Comparison of ENCODE assay signal across 12 cellular contexts in genomic region chr5:109141499-109142200, GRCh38.
A peak's percentile ranks its signal among the peaks of the same experiment; 100 is the strongest.
DNase-seq lines count a peak whose midpoint lies in the region; ATAC-seq and TF ChIP-seq lines count a peak whose summit lies in the region.
"Had no signal": no experiment of that assay in that cellular context is flagged by ENCODE, and none has a peak within 500 bp of the region (broad histone marks: within the 10 kb centered on the region; RNA-seq: fewer than 3 reads in every experiment).

No MANE protein-coding gene starts in this region.

- H3K27ac Mint-ChIP-seq in neural progenitor cell: no peak overlapping the region
- H3K27ac Mint-ChIP-seq in mesothelial cell of epicardium: no peak overlapping the region
- H3K27ac Mint-ChIP-seq: activated naive CD4-positive, alpha-beta T cell treated with anti-CD3 and anti-CD28 coated beads, Interleukin-2, amount 50 U/mL, for 72 hours; CD4-positive, alpha-beta memory T cell had no signal

- H2AFZ ChIP-seq in fibroblast of lung (ENCODE audit: low read length): no peak overlapping the region
- no peak overlapping the region for H2AFZ ChIP-seq in neural progenitor cell (replicated peaks)

- H3K36me3 ChIP-seq in fibroblast of lung (ENCODE audit: control insufficient read depth, insufficient read depth, low read length): no peaks in the 10 kb centered on the region
- no peaks in the 10 kb centered on the region for H3K36me3 ChIP-seq in neural progenitor cell

- H3K27me3 ChIP-seq in fibroblast of lung (ENCODE audit: control insufficient read depth, insufficient read depth, low read length): no peaks in the 10 kb centered on the region
- H3K27me3 ChIP-seq in neural progenitor cell: no peaks in the 10 kb centered on the region

- DNase-seq in HT-29 (ENCODE audit: low spot score): peak; percentile 4
- DNase-seq in SW480 (ENCODE audit: low spot score): peak; percentile 7
- peak; percentile 25 to 48 for DNase-seq in fibroblast of lung (ENCODE audit: low read depth in 2 of 2)
- DNase-seq in neural progenitor cell (ENCODE audit: low spot score): no peak
- no peak for DNase-seq in mesothelial cell of epicardium (ENCODE audit: low spot score in 2 of 2, unreplicated experiment in 2 of 2)
- no peak for DNase-seq in iPS-NIHi11 (ENCODE audit: low spot score)
- DNase-seq in anterior cingulate cortex (lab: John Stamatoyannopoulos, UW): no peak
- DNase-seq: CD4-positive, alpha-beta memory T cell; NCI-H1105 treated with DMSO at 0.1 percent for 48 hours; stimulated activated CD4-positive, alpha-beta T cell treated with anti-CD3 and anti-CD28 coated beads, Interleukin-4, amount 100 ng/mL, for 4 hours had no signal

- ATAC-seq in GM21447 (IDR thresholded peaks at IDR 0.05; ENCODE audit: unreplicated experiment): no peak
- ATAC-seq: activated naive CD4-positive, alpha-beta T cell treated with anti-CD3 and anti-CD28 coated beads, Interleukin-2, amount 50 U/mL, for 72 hours had no signal

- no peaks in the 10 kb centered on the region for H3F3A ChIP-seq in neural progenitor cell (ENCODE audit: low read depth)

- H3K4me3 ChIP-seq in fibroblast of lung (replicated peaks in 1 of 4; ENCODE audit: control extremely low read depth in 1 of 4, insufficient read depth in 1 of 4, low read depth in 3 of 4, low read length in 4 of 4) (no peak overlapping the region), neural progenitor cell (no peak overlapping the region)

- no peak overlapping the region for H3K4me3 Mint-ChIP-seq in neural progenitor cell
- no peak overlapping the region for H3K4me3 Mint-ChIP-seq in mesothelial cell of epicardium
- H3K4me3 Mint-ChIP-seq: CD4-positive, alpha-beta memory T cell had no signal

- H3K36me3 Mint-ChIP-seq in neural progenitor cell: no peaks in the 10 kb centered on the region
- H3K36me3 Mint-ChIP-seq in mesothelial cell of epicardium: no peaks in the 10 kb centered on the region
- H3K36me3 Mint-ChIP-seq: activated naive CD4-positive, alpha-beta T cell treated with anti-CD3 and anti-CD28 coated beads, Interleukin-2, amount 50 U/mL, for 72 hours; CD4-positive, alpha-beta memory T cell had no signal

- no peak overlapping the region for H3K27ac ChIP-seq in fibroblast of lung (ENCODE audit: insufficient read depth, low read length)
- no peak overlapping the region for H3K27ac ChIP-seq in neural progenitor cell

- H3K9me3 ChIP-seq in fibroblast of lung (ENCODE audit: control insufficient read depth, insufficient read depth, low read depth, low read length): no peaks in the 10 kb centered on the region
- H3K9me3 ChIP-seq in neural progenitor cell (ENCODE audit: low read depth): no peaks in the 10 kb centered on the region

- H4K20me1 ChIP-seq in fibroblast of lung (ENCODE audit: control insufficient read depth, extremely low read depth, insufficient read depth, low read length) (no peaks in the 10 kb centered on the region), neural progenitor cell (ENCODE audit: low read depth) (no peaks in the 10 kb centered on the region)

- H3K9me3 Mint-ChIP-seq in neural progenitor cell: no peaks in the 10 kb centered on the region
- no peaks in the 10 kb centered on the region for H3K9me3 Mint-ChIP-seq in mesothelial cell of epicardium
- H3K9me3 Mint-ChIP-seq: activated naive CD4-positive, alpha-beta T cell treated with anti-CD3 and anti-CD28 coated beads, Interleukin-2, amount 50 U/mL, for 72 hours; CD4-positive, alpha-beta memory T cell had no signal

- H3K27me3 Mint-ChIP-seq in neural progenitor cell (ENCODE audit: insufficient read depth, low read depth): no peaks in the 10 kb centered on the region
- H3K27me3 Mint-ChIP-seq in mesothelial cell of epicardium (ENCODE audit: low read depth): no peaks in the 10 kb centered on the region
- H3K27me3 Mint-ChIP-seq: CD4-positive, alpha-beta memory T cell had no signal

- TF ChIP-seq CTCF in fibroblast of lung (conservative IDR thresholded peaks at IDR 0.05 in 1 of 2, IDR thresholded peaks at IDR 0.05 in 1 of 2; ENCODE audit: low read depth in 1 of 2, low read length in 2 of 2) (peak in 1 of 2 donors; percentile 20), neural progenitor cell (IDR thresholded peaks at IDR 0.05) (peak; percentile 21), mesothelial cell of epicardium (IDR thresholded peaks at IDR 0.05; ENCODE audit: unreplicated experiment) (no peak)

- H3K4me2 ChIP-seq in fibroblast of lung (ENCODE audit: extremely low read depth, insufficient read depth, low read length): no peak overlapping the region
- no peak overlapping the region for H3K4me2 ChIP-seq in neural progenitor cell

- H3K4me1 ChIP-seq in fibroblast of lung (ENCODE audit: control insufficient read depth, extremely low read depth, insufficient read depth, low read length) (peaks cover 3% of the 10 kb centered on the region), neural progenitor cell (no peaks in the 10 kb centered on the region)

- H3K4me1 Mint-ChIP-seq in neural progenitor cell: peaks cover 2% of the 10 kb centered on the region
- peaks cover 12% of the 10 kb centered on the region for H3K4me1 Mint-ChIP-seq in mesothelial cell of epicardium
- H3K4me1 Mint-ChIP-seq: CD4-positive, alpha-beta memory T cell had no signal

- H3K9ac ChIP-seq in fibroblast of lung (ENCODE audit: insufficient read depth, low read length) (no peak overlapping the region), neural progenitor cell (no peak overlapping the region)

- H3K79me2 ChIP-seq in fibroblast of lung (ENCODE audit: control insufficient read depth, insufficient read depth, low read length) (no peaks in the 10 kb centered on the region), neural progenitor cell (ENCODE audit: low read depth) (no peaks in the 10 kb centered on the region)

Comparison
In these comparisons a context has a peak if more than half of its experiments do, and no peak if none do; other contexts are left out.
1. DNase-seq: peak in HT-29 (single experiment), SW480 (single experiment) and fibroblast of lung (2 of 2); none in neural progenitor cell (single experiment), mesothelial cell of epicardium (0 of 2), iPS-NIHi11 (single experiment) and anterior cingulate cortex (0 of 58).